In genomic region chr6:71082033-71082620, GRCh38 we compare ENCODE assay signal across 18 cellular contexts.
A peak's percentile ranks its signal among the peaks of the same experiment; 100 is the strongest.
DNase-seq lines count a peak whose midpoint lies in the region; TF ChIP-seq lines count a peak whose summit lies in the region.
"Had no signal": no experiment of that assay in that cellular context is flagged by ENCODE, and none has a peak within 500 bp of the region (broad histone marks: within the 10 kb centered on the region; RNA-seq: fewer than 3 reads in every experiment).

No MANE protein-coding gene starts in this region.

- no peak for TF ChIP-seq CTCF in WI38 (IDR thresholded peaks at IDR 0.05; ENCODE audit: low read depth, low read length)
- TF ChIP-seq CTCF in tibial artery (IDR thresholded peaks at IDR 0.05), result no peak

- no peaks in the 10 kb centered on the region for H3K36me3 ChIP-seq in tibial artery

- H3K4me3 ChIP-seq in WI38 (ENCODE audit: low read depth, low read length) (peak overlapping the region; percentile 42), tibial artery (peak overlapping the region; percentile 26 to 29)

- H3K9me3 ChIP-seq in tibial artery, result peaks cover 0 to 12% (median 0%) of the 10 kb centered on the region in 3 donors

- no peaks in the 10 kb centered on the region for H3K27me3 ChIP-seq in tibial artery

- intact Hi-C loops in tibial artery (cut with DNase I; ENCODE audit: low total_unique reads), result no loop called here

- DNase-seq in DMS79 treated with DMSO at 0.1 percent for 48 hours (lab: John Stamatoyannopoulos, UW) (peak; percentile 3), DMS79 (lab: John Stamatoyannopoulos, UW) (no peak), iris pigment epithelial cell (ENCODE audit: low read depth) (peak; percentile 14), tibial artery (no peak), DMS53 treated with DMSO at 0.1 percent for 48 hours (lab: John Stamatoyannopoulos, UW; ENCODE audit: unreplicated experiment) (no peak), SKM-1 treated with dmso at 0.1 percent for 144 hours (lab: John Stamatoyannopoulos, UW; ENCODE audit: unreplicated experiment) (no peak), NCI-H146 (lab: John Stamatoyannopoulos, UW) (no peak)
- DNase-seq: activated CD4-positive, alpha-beta memory T cell treated with anti-CD3 and anti-CD28 coated beads for 36 hours; activated naive CD4-positive, alpha-beta T cell; DMS153; H9; NCI-H1694; NK-92 treated with Interleukin-12 subunit alpha and Interleukin-12 subunit beta, amount 100 ng/mL, for 24 hours; posterior cingulate gyrus; stimulated activated CD4-positive, alpha-beta T cell treated with anti-CD3 and anti-CD28 coated beads, Interleukin-4, amount 100 ng/mL, for 4 hours; T-helper 1 cell had no signal

- H3K27ac ChIP-seq in tibial artery, result peak overlapping the region in 1 of 2 donors; percentile 7
- H3K27ac ChIP-seq: 22Rv1 had no signal

- peaks cover 0 to 24% (median 4%) of the 10 kb centered on the region in 4 donors for H3K4me1 ChIP-seq in tibial artery

Comparison
In these comparisons a context has a peak if more than half of its experiments do, and no peak if none do; other contexts are left out.
1. DNase-seq: peak in DMS79 treated with DMSO at 0.1 percent for 48 hours (single experiment) and iris pigment epithelial cell (single experiment); none in DMS79 (single experiment), tibial artery (0 of 2), DMS53 treated with DMSO at 0.1 percent for 48 hours (single experiment), SKM-1 treated with dmso at 0.1 percent for 144 hours (single experiment) and NCI-H146 (single experiment).